ENCODE assay signal across 8 cellular contexts in genomic region chr12:111404362-111405148, GRCh38.
DNase-seq lines count a peak whose midpoint lies in the region; ATAC-seq and TF ChIP-seq lines count a peak whose summit lies in the region.

No MANE protein-coding gene starts in this region.

- peak overlapping the region; percentile 28; the same call in 1 of the 2 replicates for H3K9ac ChIP-seq in OCI-LY1 (ENCODE audit: low read length)

- H3K4me2 ChIP-seq in OCI-LY1 (ENCODE audit: low read length): peak overlapping the region; percentile 60

- no peaks in the 10 kb centered on the region for H4K20me1 ChIP-seq in OCI-LY1 (ENCODE audit: insufficient read depth, low read length)

- no peaks in the 10 kb centered on the region for H3K27me3 ChIP-seq in OCI-LY1 (ENCODE audit: insufficient read depth, low read length)

- ATAC-seq in GM21447 (IDR thresholded peaks at IDR 0.05; ENCODE audit: unreplicated experiment): peak; percentile 18

- H3F3A ChIP-seq in OCI-LY1 (ENCODE audit: insufficient read depth, low read length): no peaks in the 10 kb centered on the region

- H2AFZ ChIP-seq in OCI-LY1 (ENCODE audit: low read length): no peak overlapping the region

- in situ Hi-C loops in ACHN (cut with HindIII; ENCODE audit: low pct_ligation_motif_present, low pct_unique_long_range_greater_than_20kb, low sequenced_read_pairs): no loop called here

- no peaks in the 10 kb centered on the region for H3K79me2 ChIP-seq in OCI-LY1 (ENCODE audit: insufficient read depth, low read length)

- H3K4me3 ChIP-seq in OCI-LY1 (ENCODE audit: low read depth, low read length, poor library complexity, severe bottlenecking): peak overlapping the region; percentile 80

- DNase-seq in ACHN (peak; percentile 78), iPS-NIHi7 (ENCODE audit: extremely low spot score) (peak; percentile 70), NCI-H1694 treated with DMSO at 0.1 percent for 48 hours (lab: John Stamatoyannopoulos, UW) (no peak), DMS153 (lab: John Stamatoyannopoulos, UW) (no peak)
- DNase-seq in activated naive CD4-positive, alpha-beta T cell treated with anti-CD3 and anti-CD28 coated beads, Interleukin-2, amount 50 U/mL, for 16 hours: peak; percentile 81
- DNase-seq in stimulated activated CD4-positive, alpha-beta T cell treated with anti-CD3 and anti-CD28 coated beads, Interleukin-1b, Interleukin-23, amount 100 ng/mL, for 1 hour (ENCODE audit: low read depth in 2 of 2): peak; percentile 36 to 48

- no peaks in the 10 kb centered on the region for H3K9me3 ChIP-seq in OCI-LY1 (ENCODE audit: low read length)

- peaks cover 34% of the 10 kb centered on the region for H3K4me1 ChIP-seq in OCI-LY1 (ENCODE audit: insufficient read depth, low read length, severe bottlenecking)

- H3K27ac ChIP-seq in OCI-LY1 (ENCODE audit: low read depth, low read length, poor library complexity, severe bottlenecking): no peak overlapping the region

- no peaks in the 10 kb centered on the region for H3K36me3 ChIP-seq in OCI-LY1 (ENCODE audit: insufficient read depth, low read length)

- no peaks in the 10 kb centered on the region for H3K9me2 ChIP-seq in OCI-LY1 (ENCODE audit: low read depth, low read length)

- no peak for TF ChIP-seq CTCF in OCI-LY1 (IDR thresholded peaks at IDR 0.05; ENCODE audit: low read length)

Comparison
In these comparisons a context has a peak if more than half of its experiments do, and no peak if none do; other contexts are left out.
1. DNase-seq: peak in ACHN (single experiment), activated naive CD4-positive, alpha-beta T cell treated with anti-CD3 and anti-CD28 coated beads, Interleukin-2, amount 50 U/mL, for 16 hours (single experiment), iPS-NIHi7 (single experiment) and stimulated activated CD4-positive, alpha-beta T cell treated with anti-CD3 and anti-CD28 coated beads, Interleukin-1b, Interleukin-23, amount 100 ng/mL, for 1 hour (2 of 2); none in NCI-H1694 treated with DMSO at 0.1 percent for 48 hours (single experiment) and DMS153 (single experiment).